ENCODE assay signal across 8 cellular contexts in the genomic region with DNA sequence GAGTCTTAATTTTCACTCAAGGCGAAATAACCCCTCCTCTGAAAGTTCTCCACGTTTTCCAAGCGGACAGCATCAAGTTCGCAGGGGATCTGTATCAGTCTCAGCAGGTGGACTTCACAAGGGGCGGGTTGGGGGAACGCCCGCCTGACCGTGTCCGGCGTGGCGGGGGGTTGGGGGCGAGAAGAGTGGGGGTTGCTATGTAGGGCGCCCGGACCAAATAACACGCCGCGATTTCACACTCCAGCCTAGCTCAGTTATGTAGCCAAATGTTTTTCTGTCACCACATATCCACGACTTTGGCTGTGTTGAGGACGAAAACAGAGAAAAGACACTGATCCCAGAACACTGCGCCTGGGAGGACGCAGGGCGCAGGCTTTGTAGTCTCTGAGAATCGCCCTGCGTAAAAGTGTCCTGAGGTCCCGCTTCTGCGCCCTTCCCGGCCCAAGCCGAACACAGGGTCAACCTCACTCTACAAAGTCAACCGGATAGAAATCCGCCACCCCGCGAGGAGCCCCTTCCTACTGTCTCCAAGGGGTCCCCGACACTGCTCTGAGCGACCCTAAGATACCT. TPM values are rescaled to one million over a fixed set of nuclear protein-coding genes. Genes with fewer than 3 reads are reported as not detected.
DNase-seq lines count a peak whose midpoint lies in the region; ATAC-seq and TF ChIP-seq lines count a peak whose summit lies in the region.

No MANE protein-coding gene starts in this region.

- CTCF ChIA-PET in CD8-positive, alpha-beta T cell (lab: Charles Lee), result interaction anchor here (0.9 kb wide), 1 partner anchor 226 kb away, joined by 3 read pairs; no protein-coding TSS in a partner anchor

- peaks cover 22% of the 10 kb centered on the region for H3K4me1 ChIP-seq in CD8-positive, alpha-beta T cell (ENCODE audit: insufficient read depth, low read length)
- H3K4me1 ChIP-seq in NT2/D1 (ENCODE audit: insufficient read depth, insufficient read length), result no peaks in the 10 kb centered on the region
- H3K4me1 ChIP-seq in esophagus (ENCODE audit: control insufficient read depth in 2 of 2, insufficient read depth in 2 of 2, low read length in 1 of 2), result peaks cover 5 to 7% of the 10 kb centered on the region in 2 donors
- no peaks in the 10 kb centered on the region for H3K4me1 ChIP-seq in neural progenitor cell

- no peaks in the 10 kb centered on the region for H3K27me3 ChIP-seq in CD8-positive, alpha-beta T cell (ENCODE audit: insufficient read depth, low read length)
- H3K27me3 ChIP-seq in NT2/D1 (ENCODE audit: insufficient read depth, insufficient read length) (peaks cover 56% of the 10 kb centered on the region), esophagus (ENCODE audit: control insufficient read depth in 1 of 2, insufficient read depth in 2 of 2, low read length in 2 of 2) (peaks cover 0 to 5% of the 10 kb centered on the region in 2 donors), neural progenitor cell (peaks cover 77% of the 10 kb centered on the region)

- POLR2A ChIA-PET in CD8-positive, alpha-beta T cell (lab: Charles Lee), result no interaction called here

- H3K27me3 Mint-ChIP-seq in CD8-positive, alpha-beta T cell (ENCODE audit: low read depth), result peaks cover 34% of the 10 kb centered on the region
- peaks cover 34% of the 10 kb centered on the region for H3K27me3 Mint-ChIP-seq in neural progenitor cell (ENCODE audit: insufficient read depth, low read depth)

- H3K9me3 Mint-ChIP-seq in CD8-positive, alpha-beta T cell, result no peaks in the 10 kb centered on the region
- no peaks in the 10 kb centered on the region for H3K9me3 Mint-ChIP-seq in neural progenitor cell

- no peaks in the 10 kb centered on the region for H3K79me2 ChIP-seq in neural progenitor cell (ENCODE audit: low read depth)

- peaks cover 26% of the 10 kb centered on the region for H3K4me1 Mint-ChIP-seq in CD8-positive, alpha-beta T cell (ENCODE audit: low read depth)
- H3K4me1 Mint-ChIP-seq in neural progenitor cell, result peaks cover 21% of the 10 kb centered on the region

- no peak overlapping the region for H3K27ac ChIP-seq in CD8-positive, alpha-beta T cell (ENCODE audit: low read depth, low read length)
- no peak overlapping the region for H3K27ac ChIP-seq in esophagus (ENCODE audit: low read depth in 2 of 2, low read length in 1 of 2)
- H3K27ac ChIP-seq in neural progenitor cell, result no peak overlapping the region

- H3K4me3 Mint-ChIP-seq in CD8-positive, alpha-beta T cell, result peak overlapping the region; percentile 89
- peak overlapping the region; percentile 86 for H3K4me3 Mint-ChIP-seq in neural progenitor cell

- H4K20me1 ChIP-seq in neural progenitor cell (ENCODE audit: low read depth), result peaks cover 5% of the 10 kb centered on the region

- no peak for DNase-seq in CD8-positive, alpha-beta T cell
- no peak for DNase-seq in NT2/D1 (ENCODE audit: low read depth, low spot score)
- peak; percentile 44 for DNase-seq in neural progenitor cell (ENCODE audit: low spot score)

- H3K9me3 ChIP-seq in CD8-positive, alpha-beta T cell (ENCODE audit: low read length), result no peaks in the 10 kb centered on the region
- H3K9me3 ChIP-seq in NT2/D1 (ENCODE audit: insufficient read depth, low read length) (no peaks in the 10 kb centered on the region), esophagus (ENCODE audit: control insufficient read depth in 2 of 2, insufficient read depth in 1 of 2, low read depth in 1 of 2, low read length in 1 of 2) (no peaks in the 10 kb centered on the region), neural progenitor cell (ENCODE audit: low read depth) (no peaks in the 10 kb centered on the region)

- intact Hi-C loops in CD8-positive, alpha-beta T cell (cut with DNase I, micrococcal nuclease), result no loop called here

- peak overlapping the region; percentile 61 for H3K9ac ChIP-seq in NT2/D1 (ENCODE audit: insufficient read length, low read depth)
- no peak overlapping the region for H3K9ac ChIP-seq in neural progenitor cell

- peak overlapping the region; percentile 98 for H2AFZ ChIP-seq in neural progenitor cell (replicated peaks)

- no peak overlapping the region for H3K27ac Mint-ChIP-seq in CD8-positive, alpha-beta T cell
- no peak overlapping the region for H3K27ac Mint-ChIP-seq in neural progenitor cell

- ATAC-seq in CD8-positive, alpha-beta T cell, result no peak
- ATAC-seq in GM21515 (IDR thresholded peaks at IDR 0.05; ENCODE audit: unreplicated experiment) (no peak), GM19395 (IDR thresholded peaks at IDR 0.05; ENCODE audit: unreplicated experiment) (no peak), HG03159 (IDR thresholded peaks at IDR 0.05; ENCODE audit: unreplicated experiment) (no peak), HG03135 (IDR thresholded peaks at IDR 0.05; ENCODE audit: unreplicated experiment) (no peak)

- peak overlapping the region; percentile 43 for H3K4me3 ChIP-seq in CD8-positive, alpha-beta T cell (ENCODE audit: low read depth, low read length)
- H3K4me3 ChIP-seq in NT2/D1 (ENCODE audit: insufficient read length, low read depth) (peak overlapping the region; percentile 56), esophagus (ENCODE audit: low read depth in 1 of 2, low read length in 2 of 2) (peak overlapping the region; percentile 23 to 29), neural progenitor cell (peak overlapping the region; percentile 73)

- H3K36me3 ChIP-seq in CD8-positive, alpha-beta T cell (ENCODE audit: insufficient read depth, low read length), result no peaks in the 10 kb centered on the region
- H3K36me3 ChIP-seq in NT2/D1 (ENCODE audit: insufficient read depth, insufficient read length, low read length) (no peaks in the 10 kb centered on the region), esophagus (ENCODE audit: control insufficient read depth in 2 of 2, insufficient read depth in 2 of 2, low read length in 1 of 2) (no peaks in the 10 kb centered on the region), neural progenitor cell (no peaks in the 10 kb centered on the region)

- H3K36me3 Mint-ChIP-seq in CD8-positive, alpha-beta T cell, result peaks cover 2% of the 10 kb centered on the region
- no peaks in the 10 kb centered on the region for H3K36me3 Mint-ChIP-seq in neural progenitor cell

- no peak for TF ChIP-seq CTCF in CD8-positive, alpha-beta T cell (IDR thresholded peaks at IDR 0.05)
- TF ChIP-seq CTCF in neural progenitor cell (IDR thresholded peaks at IDR 0.05), result no peak

- H3F3A ChIP-seq in neural progenitor cell (ENCODE audit: low read depth), result peaks cover 14% of the 10 kb centered on the region

- H3K4me2 ChIP-seq in neural progenitor cell, result peak overlapping the region; percentile 99

- WGBS in esophagus, 2 donors, result 8 to 10% methylated on average over 33 to 34 of the region's 34 CpGs

RNA-seq across cellular contexts. Expression of gene RUBCNL, which starts 0.5 kb away (rescaled TPM):
- total RNA-seq in CD8-positive, alpha-beta T cell, result 1 to 10 TPM; 1.6 to 2.0 TPM
- under 1 TPM; 0.26 to 0.28 TPM for polyA plus RNA-seq in esophagus
- total RNA-seq in neural progenitor cell (ENCODE audit: low replicate concordance), result 0.80 and 1.2 TPM in 2 replicates
